In the genomic region with DNA sequence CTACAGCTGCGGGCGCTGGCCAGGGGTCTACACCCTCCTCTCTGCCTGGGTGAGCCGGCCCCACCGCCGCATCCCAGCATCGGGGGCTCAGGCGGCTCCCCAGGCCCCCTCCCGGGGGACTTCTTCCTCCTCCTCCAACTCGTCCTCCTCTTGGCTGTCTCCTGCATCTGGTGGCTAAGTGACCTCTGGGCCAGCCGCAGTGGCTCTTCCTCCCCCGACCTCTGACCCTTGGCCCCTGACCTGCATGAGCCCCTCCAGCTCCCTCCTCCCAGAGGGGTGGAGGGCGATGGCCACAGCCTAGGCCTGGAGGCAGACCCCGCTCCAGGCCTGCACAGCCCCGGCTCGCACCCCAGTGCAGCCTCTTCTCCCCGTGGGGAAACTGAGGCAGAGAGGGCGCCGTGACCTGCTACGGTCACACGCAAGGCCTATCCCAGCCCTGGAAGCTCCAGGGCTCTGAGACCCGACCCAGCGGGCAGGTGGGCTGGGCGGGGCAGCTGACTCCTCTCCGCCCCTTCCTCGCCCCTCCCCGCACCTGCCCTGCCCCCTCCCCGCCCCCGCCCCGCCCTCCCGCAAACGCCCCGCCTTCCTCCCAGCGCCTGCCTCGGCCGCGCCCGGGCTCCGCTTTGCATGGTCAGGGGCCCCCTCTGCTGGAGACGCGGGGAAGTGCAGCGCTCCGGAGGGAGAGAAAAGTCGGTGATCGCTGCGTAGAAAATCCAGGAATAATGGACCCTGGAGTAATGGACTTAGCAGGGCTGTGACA, we compare ENCODE assay signal across 13 cellular contexts. TPM values are rescaled to one million over a fixed set of nuclear protein-coding genes. Genes with fewer than 3 reads are reported as not detected.
DNase-seq lines count a peak whose midpoint lies in the region; ATAC-seq and TF ChIP-seq lines count a peak whose summit lies in the region.
"Not testable (repeated sequence)": the region's sequence is repeated elsewhere in the genome, so short reads cannot be mapped to it uniquely, and the experiment has no call there.
"Had no signal": no experiment of that assay in that cellular context is flagged by ENCODE, and none has a peak within 500 bp of the region (broad histone marks: within the 10 kb centered on the region; RNA-seq: fewer than 3 reads in every experiment).

No MANE protein-coding gene starts in this region.

- not testable (repeated sequence) for H2AFZ ChIP-seq in DND-41 (ENCODE audit: low read depth, low read length)

- H3K27ac Mint-ChIP-seq in T-helper 17 cell; activated naive CD8-positive, alpha-beta T cell treated with anti-CD3 and anti-CD28 coated beads, Interleukin-2, amount 50 U/mL, for 24 hours; naive thymus-derived CD4-positive, alpha-beta T cell: not testable (repeated sequence)

- H3K4me2 ChIP-seq in DND-41 (ENCODE audit: insufficient read depth, low read length), result not testable (repeated sequence)

- H3K36me3 Mint-ChIP-seq in T-helper 17 cell (ENCODE audit: low read depth); activated naive CD8-positive, alpha-beta T cell treated with anti-CD3 and anti-CD28 coated beads, Interleukin-2, amount 50 U/mL, for 24 hours (ENCODE audit: low read depth); naive thymus-derived CD4-positive, alpha-beta T cell: not testable (repeated sequence)

- H3K9me3 Mint-ChIP-seq in activated naive CD8-positive, alpha-beta T cell treated with anti-CD3 and anti-CD28 coated beads, Interleukin-2, amount 50 U/mL, for 24 hours; naive thymus-derived CD4-positive, alpha-beta T cell: not testable (repeated sequence)

- H3K9ac ChIP-seq in DND-41 (ENCODE audit: low read depth, low read length), result not testable (repeated sequence)

- peaks cover 26% of the 10 kb centered on the region for H3K27me3 Mint-ChIP-seq in T-helper 17 cell
- H3K27me3 Mint-ChIP-seq in activated naive CD8-positive, alpha-beta T cell treated with anti-CD3 and anti-CD28 coated beads, Interleukin-2, amount 50 U/mL, for 24 hours, result not testable (repeated sequence)
- H3K27me3 Mint-ChIP-seq in naive thymus-derived CD4-positive, alpha-beta T cell, result peaks cover 5 to 14% (median 12%) of the 10 kb centered on the region in 5 donors

- not testable (repeated sequence) for H3K4me3 ChIP-seq in DND-41 (ENCODE audit: low read depth in 1 of 2, low read length in 2 of 2); naive thymus-derived CD4-positive, alpha-beta T cell (ENCODE audit: low read length)

- CTCF ChIA-PET in naive thymus-derived CD4-positive, alpha-beta T cell (lab: Charles Lee), result not testable (repeated sequence)

- TF ChIP-seq CTCF in DND-41 (IDR thresholded peaks at IDR 0.05; ENCODE audit: borderline replicate concordance, extremely low read depth, low read length, poor library complexity, severe bottlenecking), result not testable (repeated sequence)

- POLR2A ChIA-PET in naive thymus-derived CD4-positive, alpha-beta T cell (lab: Charles Lee), result not testable (repeated sequence)

- H3K27me3 ChIP-seq in DND-41 (ENCODE audit: insufficient read depth, low read length, poor library complexity); naive thymus-derived CD4-positive, alpha-beta T cell (ENCODE audit: control insufficient read depth in 2 of 2, insufficient read depth in 2 of 2, low read length in 2 of 2): not testable (repeated sequence)

- H3K9me3 ChIP-seq in DND-41 (ENCODE audit: insufficient read depth, low read length, severe bottlenecking); T-helper 17 cell (ENCODE audit: control insufficient read depth, low read length, poor library complexity, severe bottlenecking); naive thymus-derived CD4-positive, alpha-beta T cell (ENCODE audit: control insufficient read depth in 2 of 3, low read length in 3 of 3): not testable (repeated sequence)

- H3K4me3 Mint-ChIP-seq in T-helper 17 cell; activated naive CD8-positive, alpha-beta T cell treated with anti-CD3 and anti-CD28 coated beads, Interleukin-2, amount 50 U/mL, for 24 hours; naive thymus-derived CD4-positive, alpha-beta T cell: not testable (repeated sequence)

- H3K4me1 Mint-ChIP-seq in T-helper 17 cell; activated naive CD8-positive, alpha-beta T cell treated with anti-CD3 and anti-CD28 coated beads, Interleukin-2, amount 50 U/mL, for 24 hours; naive thymus-derived CD4-positive, alpha-beta T cell: not testable (repeated sequence)

- not testable (repeated sequence) for H3K27ac ChIP-seq in DND-41 (ENCODE audit: low read length); naive thymus-derived CD4-positive, alpha-beta T cell (ENCODE audit: low read depth, low read length)

- not testable (repeated sequence) for H3K4me1 ChIP-seq in DND-41 (ENCODE audit: insufficient read depth, low read length); naive thymus-derived CD4-positive, alpha-beta T cell (ENCODE audit: control insufficient read depth in 2 of 2, insufficient read depth in 2 of 2, low read length in 2 of 2)

- H3K79me2 ChIP-seq in DND-41 (ENCODE audit: insufficient read depth, low read length), result not testable (repeated sequence)

- not testable (repeated sequence) for H3K36me3 ChIP-seq in DND-41 (ENCODE audit: insufficient read depth, low read length); naive thymus-derived CD4-positive, alpha-beta T cell (ENCODE audit: control insufficient read depth in 2 of 3, insufficient read depth in 3 of 3, low read length in 3 of 3)

- ATAC-seq in DND-41 (ENCODE audit: insufficient read depth, low read depth) (peak; percentile 77), T-helper 17 cell (peak; percentile 92), left cardiac atrium (peak; percentile 60 to 61)
- peak; percentile 21 for ATAC-seq in activated naive CD8-positive, alpha-beta T cell treated with anti-CD3 and anti-CD28 coated beads, Interleukin-2, amount 50 U/mL, for 24 hours
- peak; percentile 92 for ATAC-seq in naive thymus-derived CD4-positive, alpha-beta T cell
- peak; percentile 53 for ATAC-seq in stimulated activated naive CD8-positive, alpha-beta T cell treated with anti-CD3 and anti-CD28 coated beads, Interleukin-15, Interleukin-2, amounts not matched to agents 100 U/mL and 50 U/mL, for 24 hours

- H4K20me1 ChIP-seq in DND-41 (ENCODE audit: insufficient read depth, low read length), result not testable (repeated sequence)

- intact Hi-C loops in left cardiac atrium (cut with DNase I); naive thymus-derived CD4-positive, alpha-beta T cell (cut with micrococcal nuclease): not testable (repeated sequence)

- not testable (repeated sequence) for DNase-seq in DND-41; T-helper 17 cell; activated naive CD8-positive, alpha-beta T cell treated with anti-CD3 and anti-CD28 coated beads, Interleukin-2, amount 50 U/mL, for 24 hours; left cardiac atrium; naive thymus-derived CD4-positive, alpha-beta T cell; stimulated activated naive CD8-positive, alpha-beta T cell treated with anti-CD3 and anti-CD28 coated beads, Interleukin-15, Interleukin-2, amounts not matched to agents 100 U/mL and 50 U/mL, for 24 hours

RNA-seq across cellular contexts. Expression of a gene that starts 6.7 kb away (rescaled TPM):
- total RNA-seq in T-helper 17 cell (not detected), left cardiac atrium (under 1 TPM in 1 of 2 donors, not detected in 1; 0.91 TPM)
- not detected for total RNA-seq in naive thymus-derived CD4-positive, alpha-beta T cell
- not detected for polyA plus RNA-seq in naive thymus-derived CD4-positive, alpha-beta T cell
- total RNA-seq: activated T-helper 1 cell treated with anti-CD3 and anti-CD28 coated beads, Interleukin-12 subunit alpha, Interleukin-12 subunit beta, Interleukin-2, Interleukin-4 antibody, amounts not matched to agents 30 ng/mL and 10 ng/mL and 1 ng/mL, durations not matched to agents 14 hours and 24 hours and 36 hours; Calu3; Daoy; fibroblast of villous mesenchyme; lung microvascular endothelial cell; occipital lobe; OCI-LY7 had no signal

RNA-seq across cellular contexts. Expression of a gene that starts 8.7 kb away (rescaled TPM):
- total RNA-seq in T-helper 17 cell (not detected), left cardiac atrium (10 to 100 TPM in 1 of 2 donors, 1 to 10 TPM in 1; 2.1 to 17.3 TPM)
- 10 to 100 TPM in 1 of 5 experiments, 1 to 10 TPM in 1, not detected in 3; 3.2 to 10.2 TPM for total RNA-seq in naive thymus-derived CD4-positive, alpha-beta T cell
- polyA plus RNA-seq in naive thymus-derived CD4-positive, alpha-beta T cell, result not detected
- total RNA-seq: activated T-helper 1 cell treated with anti-CD3 and anti-CD28 coated beads, Interleukin-12 subunit alpha, Interleukin-12 subunit beta, Interleukin-2, Interleukin-4 antibody, amounts not matched to agents 30 ng/mL and 10 ng/mL and 1 ng/mL, durations not matched to agents 14 hours and 24 hours and 36 hours; Calu3; Daoy; fibroblast of villous mesenchyme; lung microvascular endothelial cell; occipital lobe; OCI-LY7 had no signal

RNA-seq across cellular contexts. Expression of a gene that starts 19.2 kb away (rescaled TPM):
- total RNA-seq in T-helper 17 cell, result not detected
- total RNA-seq in left cardiac atrium, result 10 to 100 TPM in 1 of 2 donors, 1 to 10 TPM in 1; 9.3 to 18.9 TPM
- total RNA-seq in naive thymus-derived CD4-positive, alpha-beta T cell, result 1 to 10 TPM in 1 of 5 experiments, not detected in 4; 5.3 TPM
- polyA plus RNA-seq in naive thymus-derived CD4-positive, alpha-beta T cell, result not detected
- total RNA-seq: activated T-helper 1 cell treated with anti-CD3 and anti-CD28 coated beads, Interleukin-12 subunit alpha, Interleukin-12 subunit beta, Interleukin-2, Interleukin-4 antibody, amounts not matched to agents 30 ng/mL and 10 ng/mL and 1 ng/mL, durations not matched to agents 14 hours and 24 hours and 36 hours; Calu3; Daoy; fibroblast of villous mesenchyme; lung microvascular endothelial cell; occipital lobe; OCI-LY7 had no signal

RNA-seq across cellular contexts. Expression of a gene that starts 24.1 kb away (rescaled TPM):
- total RNA-seq in T-helper 17 cell (not detected), left cardiac atrium (under 1 TPM in 1 of 2 donors, not detected in 1; 0.21 TPM)
- total RNA-seq in naive thymus-derived CD4-positive, alpha-beta T cell, result not detected
- polyA plus RNA-seq in naive thymus-derived CD4-positive, alpha-beta T cell, result not detected
- total RNA-seq: activated T-helper 1 cell treated with anti-CD3 and anti-CD28 coated beads, Interleukin-12 subunit alpha, Interleukin-12 subunit beta, Interleukin-2, Interleukin-4 antibody, amounts not matched to agents 30 ng/mL and 10 ng/mL and 1 ng/mL, durations not matched to agents 14 hours and 24 hours and 36 hours; Calu3; fibroblast of villous mesenchyme; lung microvascular endothelial cell; occipital lobe; OCI-LY7 had no signal

Comparison
In these comparisons a context has a peak if more than half of its experiments do, and no peak if none do; other contexts are left out.
1. ATAC-seq: peak in every context shown above with its lines; median percentile 92 in T-helper 17 cell; 92 in naive thymus-derived CD4-positive, alpha-beta T cell; 77 in DND-41; 60 in left cardiac atrium; 53 in stimulated activated naive CD8-positive, alpha-beta T cell treated with anti-CD3 and anti-CD28 coated beads, Interleukin-15, Interleukin-2, amounts not matched to agents 100 U/mL and 50 U/mL, for 24 hours; 21 in activated naive CD8-positive, alpha-beta T cell treated with anti-CD3 and anti-CD28 coated beads, Interleukin-2, amount 50 U/mL, for 24 hours.